Comparison of ENCODE assay signal across 18 cellular contexts in genomic region chr10:59319854-59320253, GRCh38. TPM values are rescaled to one million over a fixed set of nuclear protein-coding genes. Genes with fewer than 3 reads are reported as not detected.
DNase-seq lines count a peak whose midpoint lies in the region; ATAC-seq and TF ChIP-seq lines count a peak whose summit lies in the region.
"Had no signal": no experiment of that assay in that cellular context is flagged by ENCODE, and none has a peak within 500 bp of the region (broad histone marks: within the 10 kb centered on the region; RNA-seq: fewer than 3 reads in every experiment).

No MANE protein-coding gene starts in this region.

- TF ChIP-seq CTCF in GM23338 (conservative IDR thresholded peaks at IDR 0.05; ENCODE audit: low read depth in 2 of 2), result no peak
- no peak for TF ChIP-seq CTCF in dorsolateral prefrontal cortex (IDR thresholded peaks at IDR 0.05 in 54 of 56, conservative IDR thresholded peaks at IDR 0.05 in 2 of 56; ENCODE audit: low read depth in 1 of 56, partially characterized antibody in 56 of 56)
- TF ChIP-seq CTCF in neural progenitor cell (IDR thresholded peaks at IDR 0.05), result no peak
- TF ChIP-seq CTCF in lower leg skin (IDR thresholded peaks at IDR 0.05), result no peak

- H3K9me2 ChIP-seq in GM23338 (ENCODE audit: insufficient read depth), result no peaks in the 10 kb centered on the region

- H3F3A ChIP-seq in GM23338 (replicated peaks; ENCODE audit: low read depth), result no peaks in the 10 kb centered on the region
- no peaks in the 10 kb centered on the region for H3F3A ChIP-seq in neural progenitor cell (ENCODE audit: low read depth)

- H3K4me3 ChIP-seq in GM23338 (no peak overlapping the region), dorsolateral prefrontal cortex (no peak overlapping the region), neural progenitor cell (no peak overlapping the region), lower leg skin (ENCODE audit: low read depth, poor library complexity, severe bottlenecking) (no peak overlapping the region)
- H3K4me3 ChIP-seq: BLaER1 treated with 17β-estradiol and CSF1 and Interleukin-3, amounts not matched to agents 10 nM and 100 nM; Peyer's patch had no signal

- H3K27ac ChIP-seq in GM23338 (ENCODE audit: low read depth) (no peak overlapping the region), dorsolateral prefrontal cortex (peak overlapping the region; percentile 8 to 100 (median 96)), neural progenitor cell (no peak overlapping the region)
- H3K27ac ChIP-seq: BLaER1 treated with 17β-estradiol and CSF1 and Interleukin-3, amounts not matched to agents 10 nM and 100 nM; Peyer's patch had no signal

- no peaks in the 10 kb centered on the region for H3K36me3 ChIP-seq in GM23338 (ENCODE audit: insufficient read depth)
- no peaks in the 10 kb centered on the region for H3K36me3 ChIP-seq in neural progenitor cell
- H3K36me3 ChIP-seq: BLaER1 treated with 17β-estradiol and CSF1 and Interleukin-3, amounts not matched to agents 10 nM and 100 nM; Peyer's patch had no signal

- no peaks in the 10 kb centered on the region for H3K36me3 Mint-ChIP-seq in GM23338 (ENCODE audit: low read depth)
- peaks cover 1% of the 10 kb centered on the region for H3K36me3 Mint-ChIP-seq in neural progenitor cell

- TF ChIP-seq POLR2A in lower leg skin (IDR thresholded peaks at IDR 0.05), result no peak

- H4K20me1 ChIP-seq in GM23338 (replicated peaks; ENCODE audit: insufficient read depth) (no peaks in the 10 kb centered on the region), neural progenitor cell (ENCODE audit: low read depth) (no peaks in the 10 kb centered on the region)
- H4K20me1 ChIP-seq: BLaER1 treated with 17β-estradiol and CSF1 and Interleukin-3, amounts not matched to agents 10 nM and 100 nM had no signal

- no peaks in the 10 kb centered on the region for H3K9me3 ChIP-seq in neural progenitor cell (ENCODE audit: low read depth)
- H3K9me3 ChIP-seq: BLaER1 treated with 17β-estradiol and CSF1 and Interleukin-3, amounts not matched to agents 10 nM and 100 nM; Peyer's patch had no signal

- H3K4me1 ChIP-seq in GM23338 (ENCODE audit: insufficient read depth), result no peaks in the 10 kb centered on the region; the same call in 1 of the 2 replicates
- H3K4me1 ChIP-seq in neural progenitor cell, result peaks cover 17% of the 10 kb centered on the region
- H3K4me1 ChIP-seq: Peyer's patch had no signal

- H2AFZ ChIP-seq in GM23338, result no peak overlapping the region
- H2AFZ ChIP-seq in neural progenitor cell (replicated peaks), result no peak overlapping the region

- intact Hi-C loops in dorsolateral prefrontal cortex (cut with DNase I) (loop anchor here in 1 of 2 donors (5.0 kb wide), 1 partner anchor 33 kb away; no protein-coding TSS in a partner anchor), lower leg skin (cut with DNase I; ENCODE audit: low total_unique reads) (no loop called here)

- no peaks in the 10 kb centered on the region for H3K9me3 Mint-ChIP-seq in GM23338
- H3K9me3 Mint-ChIP-seq in neural progenitor cell, result peaks cover 2% of the 10 kb centered on the region

- DNase-seq in GM23338 (ENCODE audit: low spot score) (peak; percentile 50), NCI-H69 (lab: John Stamatoyannopoulos, UW) (peak; percentile 3), dorsolateral prefrontal cortex (no peak), neural progenitor cell (ENCODE audit: low spot score) (peak; percentile 16), AML-193 (lab: John Stamatoyannopoulos, UW) (no peak), lower leg skin (ENCODE audit: low spot score in 2 of 2) (no peak), NCI-H2196 treated with DMSO at 0.1 percent for 48 hours (lab: John Stamatoyannopoulos, UW; ENCODE audit: unreplicated experiment) (no peak)
- no peak for DNase-seq in stimulated activated CD4-positive, alpha-beta T cell treated with anti-CD3 and anti-CD28 coated beads, Interleukin-4, amount 100 ng/mL, for 4 hours
- DNase-seq: DMS79, KG1, NCI-H1048, NCI-H146, NCI-H226, NCI-H748 treated with DMSO at 0.1 percent for 48 hours, Peyer's patch, SHP77 had no signal

- H3K4me3 Mint-ChIP-seq in GM23338, result no peak overlapping the region
- H3K4me3 Mint-ChIP-seq in neural progenitor cell, result no peak overlapping the region

- no peak overlapping the region for H3K4me2 ChIP-seq in GM23338
- no peak overlapping the region for H3K4me2 ChIP-seq in neural progenitor cell
- H3K4me2 ChIP-seq: BLaER1 treated with 17β-estradiol and CSF1 and Interleukin-3, amounts not matched to agents 10 nM and 100 nM had no signal

- no peak overlapping the region for H3K27ac Mint-ChIP-seq in GM23338
- no peak overlapping the region for H3K27ac Mint-ChIP-seq in neural progenitor cell

- H3K27me3 Mint-ChIP-seq in GM23338 (ENCODE audit: insufficient read depth, low read depth, poor library complexity) (peaks cover 3% of the 10 kb centered on the region), neural progenitor cell (ENCODE audit: insufficient read depth, low read depth) (no peaks in the 10 kb centered on the region)

- no peaks in the 10 kb centered on the region for H3K79me2 ChIP-seq in GM23338 (replicated peaks; ENCODE audit: insufficient read depth)
- H3K79me2 ChIP-seq in neural progenitor cell (ENCODE audit: low read depth), result no peaks in the 10 kb centered on the region

- H3K27me3 ChIP-seq in GM23338 (ENCODE audit: insufficient read depth), result no peaks in the 10 kb centered on the region
- no peaks in the 10 kb centered on the region for H3K27me3 ChIP-seq in dorsolateral prefrontal cortex
- H3K27me3 ChIP-seq in neural progenitor cell, result no peaks in the 10 kb centered on the region
- H3K27me3 ChIP-seq: BLaER1 treated with 17β-estradiol and CSF1 and Interleukin-3, amounts not matched to agents 10 nM and 100 nM; Peyer's patch had no signal

- no peak for ATAC-seq in GM23338

- no peaks in the 10 kb centered on the region; the same call in 2 of the 3 replicates for H3K4me1 Mint-ChIP-seq in GM23338
- H3K4me1 Mint-ChIP-seq in neural progenitor cell, result peaks cover 4% of the 10 kb centered on the region

- no peak overlapping the region for H3K9ac ChIP-seq in neural progenitor cell
- H3K9ac ChIP-seq: BLaER1 treated with 17β-estradiol and CSF1 and Interleukin-3, amounts not matched to agents 10 nM and 100 nM had no signal

TF ChIP-seq in GM23338, 12 proteins besides CTCF, POLR2A, EP300 and RAD21 (continues in another document):
- TF ChIP-seq POLR2AphosphoS5 (IDR thresholded peaks at IDR 0.05; ENCODE audit: low read depth), result no peak
- TF ChIP-seq STAT1 (IDR thresholded peaks at IDR 0.05; ENCODE audit: unreplicated experiment), result no peak
- no peak for TF ChIP-seq JUNB (IDR thresholded peaks at IDR 0.05; ENCODE audit: unreplicated experiment)
- no peak for TF ChIP-seq REST (IDR thresholded peaks at IDR 0.05; ENCODE audit: unreplicated experiment)
- TF ChIP-seq EZH2phosphoT487 (IDR thresholded peaks at IDR 0.05; ENCODE audit: unreplicated experiment), result no peak
- no peak for TF ChIP-seq EZH2 (IDR thresholded peaks at IDR 0.05; ENCODE audit: low read depth, unreplicated experiment)

RNA-seq across cellular contexts. Expression of gene FAM13C, which starts 42.5 kb away (rescaled TPM):
- total RNA-seq in GM23338 (2014; rRNA removed; shearing (Covaris generic)), result 0.94 and 1.1 TPM in 2 replicates
- 0.94 and 2.1 TPM in 2 replicates for polyA plus RNA-seq in GM23338 (2016; fragmentation: Nextera tagmentation; extraction: Ambion mirVana)
- total RNA-seq in dorsolateral prefrontal cortex, result 100 to 1,000 TPM in 44 of 120 experiments, 10 to 100 TPM in 76; 54.6 to 219 (median 93.7) TPM
- total RNA-seq in neural progenitor cell (ENCODE audit: low replicate concordance), result 2.3 and 3.1 TPM in 2 replicates
- 10 to 100 TPM in 2 of 4 donors, 1 to 10 TPM in 2; 5.0 to 18.5 (median 9.7) TPM for total RNA-seq in lower leg skin
- total RNA-seq: G401 had no signal

Comparison
In these comparisons a context has a peak if more than half of its experiments do, and no peak if none do; other contexts are left out.
1. DNase-seq: peak in GM23338 (single experiment), NCI-H69 (single experiment) and neural progenitor cell (single experiment); none in dorsolateral prefrontal cortex (0 of 10), AML-193 (0 of 2), stimulated activated CD4-positive, alpha-beta T cell treated with anti-CD3 and anti-CD28 coated beads, Interleukin-4, amount 100 ng/mL, for 4 hours (0 of 2), lower leg skin (0 of 2) and NCI-H2196 treated with DMSO at 0.1 percent for 48 hours (single experiment).
2. H3K27ac ChIP-seq: peak in dorsolateral prefrontal cortex (59 of 59); none in GM23338 (single experiment) and neural progenitor cell (single experiment).